32 cellular contexts compared by ENCODE assay signal in the genomic region with DNA sequence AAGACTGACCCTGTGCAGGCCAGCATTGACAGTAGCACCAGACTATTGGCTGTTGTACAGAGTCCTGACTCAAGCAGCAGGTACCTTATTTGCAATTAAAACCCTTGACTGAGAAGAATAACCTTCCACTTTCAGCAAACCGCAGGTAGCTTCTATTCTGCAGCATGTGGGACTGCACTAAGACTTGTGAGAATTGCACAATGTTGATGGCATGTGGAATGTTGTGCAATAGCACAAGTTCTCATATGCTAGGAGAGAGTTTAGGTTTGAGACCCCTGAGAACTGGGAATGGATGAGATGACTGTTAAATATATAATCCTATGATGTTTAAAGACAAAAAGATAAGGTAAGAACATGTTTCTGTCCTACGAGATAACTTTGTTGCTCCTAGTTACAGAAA.
DNase-seq lines count a peak whose midpoint lies in the region; ATAC-seq, FAIRE-seq and TF ChIP-seq lines count a peak whose summit lies in the region.
"Had no signal": no experiment of that assay in that cellular context is flagged by ENCODE, and none has a peak within 500 bp of the region (broad histone marks: within the 10 kb centered on the region; RNA-seq: fewer than 3 reads in every experiment).

No MANE protein-coding gene starts in this region.

- H3K79me2 ChIP-seq in HepG2 (ENCODE audit: insufficient read depth, low read length), result no peaks in the 10 kb centered on the region

- DNase-seq in AG10803 (ENCODE audit: low read depth), result peak; percentile 51
- peak; percentile 43 for DNase-seq in MV-4-11 (lab: John Stamatoyannopoulos, UW)
- peak; percentile 45 for DNase-seq in choroid plexus epithelial cell (ENCODE audit: low read depth)
- peak; percentile 13 for DNase-seq in HepG2 (ENCODE audit: low spot score)
- no peak for DNase-seq in COLO829 (ENCODE audit: low spot score)
- no peak for DNase-seq in activated T-cell treated with anti-CD3 and anti-CD28 coated beads, Interleukin-2, amount 50 U/mL, for 72 hours
- DNase-seq in GM19238 (ENCODE audit: insufficient read length, low spot score), result no peak
- DNase-seq: activated CD4-positive, alpha-beta T cell treated with anti-CD3 and anti-CD28 coated beads, Interleukin-2, amount 50 U/mL, for 4 hours; activated CD4-positive, CD25-positive, alpha-beta regulatory T cell; activated CD8-positive, alpha-beta memory T cell treated with anti-CD3 and anti-CD28 coated beads, Interleukin-2, amount 50 U/mL, for 4 hours; BE2C; COR-L47; dorsolateral prefrontal cortex; foreskin melanocyte; hippocampal formation; immature natural killer cell; KBM-7; naive thymus-derived CD4-positive, alpha-beta T cell; NCI-H1048; NCI-H187; nucleus accumbens; SHP77; stimulated activated CD4-positive, alpha-beta T cell treated with anti-CD3 and anti-CD28 coated beads, Interleukin-2, amount 100 ng/mL, for 48 hours; SW 1271; uterus had no signal

- H3K4me3 Mint-ChIP-seq in activated T-cell treated with anti-CD3 and anti-CD28 coated beads, Interleukin-2, amount 50 U/mL, for 72 hours, result no peak overlapping the region
- H3K4me3 Mint-ChIP-seq: activated naive CD8-positive, alpha-beta T cell; immature natural killer cell; mesothelial cell of epicardium; naive thymus-derived CD4-positive, alpha-beta T cell; stimulated activated memory B cell treated with anti-CD40 and anti-IgM and Interleukin-4, amounts not matched to agents 10 μg/mL and 1 μg/mL and 100 μg/mL, for 72 hours had no signal

- CTCF ChIA-PET in HepG2 (lab: Yijun Ruan, JAX; ENCODE audit: low intra/inter-chr PET ratio, low total read pairs), result no interaction called here

- no peaks in the 10 kb centered on the region for H4K20me1 ChIP-seq in HepG2 (ENCODE audit: insufficient read depth, low read length)

- TF ChIP-seq RAD21 in HepG2 (CRISPR knock-in tag; IDR thresholded peaks at IDR 0.05), result no peak

- no peak overlapping the region for H3K27ac Mint-ChIP-seq in activated T-cell treated with anti-CD3 and anti-CD28 coated beads, Interleukin-2, amount 50 U/mL, for 72 hours
- H3K27ac Mint-ChIP-seq: activated naive CD8-positive, alpha-beta T cell; immature natural killer cell; mesothelial cell of epicardium; naive thymus-derived CD4-positive, alpha-beta T cell; stimulated activated memory B cell treated with anti-CD40 and anti-IgM and Interleukin-4, amounts not matched to agents 10 μg/mL and 1 μg/mL and 100 μg/mL, for 72 hours had no signal

- intact Hi-C loops in HepG2 (cut with micrococcal nuclease; ENCODE audit: unreplicated experiment), result no loop called here

- POLR2A ChIA-PET in HepG2 (lab: Yijun Ruan, JAX), result no interaction called here

- ATAC-seq in HepG2 (peak; percentile 73), HG03520 (IDR thresholded peaks at IDR 0.05; ENCODE audit: unreplicated experiment) (no peak)
- ATAC-seq in activated T-cell treated with anti-CD3 and anti-CD28 coated beads, Interleukin-2, amount 50 U/mL, for 72 hours (replicated peaks in 1 of 2), result no peak
- ATAC-seq: left lobe of liver; naive thymus-derived CD4-positive, alpha-beta T cell; stimulated activated memory B cell treated with anti-CD40 and anti-IgM and Interleukin-4, amounts not matched to agents 10 μg/mL and 1 μg/mL and 100 μg/mL, for 72 hours had no signal

- H3K27me3 Mint-ChIP-seq in activated T-cell treated with anti-CD3 and anti-CD28 coated beads, Interleukin-2, amount 50 U/mL, for 72 hours (ENCODE audit: low read depth), result no peaks in the 10 kb centered on the region
- H3K27me3 Mint-ChIP-seq: activated naive CD8-positive, alpha-beta T cell; stimulated activated memory B cell treated with anti-CD40 and anti-IgM and Interleukin-4, amounts not matched to agents 10 μg/mL and 1 μg/mL and 100 μg/mL, for 72 hours had no signal

- H3K36me3 Mint-ChIP-seq in activated T-cell treated with anti-CD3 and anti-CD28 coated beads, Interleukin-2, amount 50 U/mL, for 72 hours (ENCODE audit: insufficient read depth in 2 of 2), result no peaks in the 10 kb centered on the region
- H3K36me3 Mint-ChIP-seq: activated naive CD8-positive, alpha-beta T cell; immature natural killer cell; mesothelial cell of epicardium; stimulated activated memory B cell treated with anti-CD40 and anti-IgM and Interleukin-4, amounts not matched to agents 10 μg/mL and 1 μg/mL and 100 μg/mL, for 72 hours had no signal

- no peaks in the 10 kb centered on the region for H3K27me3 ChIP-seq in HepG2 (ENCODE audit: control insufficient read depth in 1 of 2, insufficient read depth in 2 of 2, low read length in 2 of 2)
- H3K27me3 ChIP-seq: BE2C, dorsolateral prefrontal cortex, suprapubic skin, uterus had no signal

- no peak for TF ChIP-seq POLR2A in HepG2 (IDR thresholded peaks at IDR 0.05; ENCODE audit: insufficient read depth in 1 of 2, low read depth in 2 of 2, low read length in 2 of 2)

- TF ChIP-seq EP300 in HepG2 (IDR thresholded peaks at IDR 0.05; ENCODE audit: low read depth in 2 of 2, low read length in 2 of 2), result peak in 1 of 2 experiments; percentile 64; a peak in 1 of 4 replicates
- TF ChIP-seq EP300 in HepG2 (CRISPR knock-in tag; IDR thresholded peaks at IDR 0.05; ENCODE audit: borderline replicate concordance), result no peak

- peak; percentile 89 for FAIRE-seq in HepG2 (lab: Jason Lieb, UNC)
- FAIRE-seq: A204.1 had no signal

- in situ Hi-C loops in HepG2 (cut with HindIII; ENCODE audit: extremely low pct_ligation_motif_present, low pct_unique_long_range_greater_than_20kb), result no loop called here

- no peak for TF ChIP-seq CTCF in AG10803 (conservative IDR thresholded peaks at IDR 0.05; ENCODE audit: low read length)
- no peak for TF ChIP-seq CTCF in choroid plexus epithelial cell (conservative IDR thresholded peaks at IDR 0.05; ENCODE audit: low read depth, low read length)
- no peak for TF ChIP-seq CTCF in HepG2 (CRISPR knock-in tag; IDR thresholded peaks at IDR 0.05)

- H3K9ac ChIP-seq in HepG2 (ENCODE audit: insufficient read depth, low read depth, low read length), result no peak overlapping the region

- no peaks in the 10 kb centered on the region for H3K9me3 ChIP-seq in HepG2 (ENCODE audit: low read length)
- H3K9me3 ChIP-seq: BE2C, suprapubic skin, uterus had no signal

- H3K4me3 ChIP-seq in AG10803 (ENCODE audit: low read length), result no peak overlapping the region
- no peak overlapping the region for H3K4me3 ChIP-seq in choroid plexus epithelial cell (ENCODE audit: low read depth, low read length)
- no peak overlapping the region for H3K4me3 ChIP-seq in HepG2 (replicated peaks in 1 of 3; ENCODE audit: insufficient read depth in 1 of 3, low read depth in 2 of 3, low read length in 3 of 3)
- H3K4me3 ChIP-seq: dorsolateral prefrontal cortex, suprapubic skin, uterus had no signal

- no peak overlapping the region for H3K4me2 ChIP-seq in HepG2 (ENCODE audit: low read depth, low read length)

- H3K27ac ChIP-seq in HepG2 (ENCODE audit: extremely low read length, insufficient read depth, low read length), result no peak overlapping the region
- H3K27ac ChIP-seq: dorsolateral prefrontal cortex, suprapubic skin, uterus had no signal

- H2AFZ ChIP-seq in HepG2 (ENCODE audit: low read length), result no peak overlapping the region

- no peaks in the 10 kb centered on the region for H3K4me1 Mint-ChIP-seq in activated T-cell treated with anti-CD3 and anti-CD28 coated beads, Interleukin-2, amount 50 U/mL, for 72 hours (ENCODE audit: low read depth)
- H3K4me1 Mint-ChIP-seq: immature natural killer cell; naive thymus-derived CD4-positive, alpha-beta T cell; stimulated activated memory B cell treated with anti-CD40 and anti-IgM and Interleukin-4, amounts not matched to agents 10 μg/mL and 1 μg/mL and 100 μg/mL, for 72 hours had no signal

- no peaks in the 10 kb centered on the region for H3K36me3 ChIP-seq in HepG2 (replicated peaks in 1 of 2; ENCODE audit: control insufficient read depth in 1 of 2, insufficient read depth in 2 of 2, low read length in 2 of 2)
- H3K36me3 ChIP-seq: BE2C, suprapubic skin, uterus had no signal

- 11% methylated on average over 2 of the region's 2 CpGs for WGBS in HepG2 (ENCODE audit: low lambda C conversion rate)

- no peaks in the 10 kb centered on the region for H3K4me1 ChIP-seq in HepG2 (ENCODE audit: insufficient read depth, low read length)
- H3K4me1 ChIP-seq: BE2C, suprapubic skin, uterus had no signal

- H3K9me3 Mint-ChIP-seq in activated T-cell treated with anti-CD3 and anti-CD28 coated beads, Interleukin-2, amount 50 U/mL, for 72 hours, result peaks cover 4 to 6% of the 10 kb centered on the region in 2 donors
- H3K9me3 Mint-ChIP-seq: stimulated activated memory B cell treated with anti-CD40 and anti-IgM and Interleukin-4, amounts not matched to agents 10 μg/mL and 1 μg/mL and 100 μg/mL, for 72 hours had no signal

- no TSS peak for BruUV-seq in HepG2 (replicated peaks; lab: Mats Ljungman, UMichigan)

TF ChIP-seq in HepG2, 621 proteins besides CTCF, POLR2A, EP300 and RAD21:
- peak; percentile 95 for TF ChIP-seq CEBPG (CRISPR knock-in tag; IDR thresholded peaks at IDR 0.05)
- peak; percentile 99 for TF ChIP-seq CEBPB (IDR thresholded peaks at IDR 0.05; ENCODE audit: borderline replicate concordance, low read depth, low read length)
- peak; percentile 92 for TF ChIP-seq TBL1XR1 (IDR thresholded peaks at IDR 0.05; ENCODE audit: borderline replicate concordance, low read length, partially characterized antibody)
- no peak for TF ChIP-seq ZNF724P (CRISPR knock-in tag; IDR thresholded peaks at IDR 0.05; ENCODE audit: borderline replicate concordance)

Comparison
In these comparisons a context has a peak if more than half of its experiments do, and no peak if none do; other contexts are left out.
1. DNase-seq: peak in AG10803 (single experiment), MV-4-11 (single experiment), choroid plexus epithelial cell (single experiment) and HepG2 (single experiment); none in COLO829 (single experiment), activated T-cell treated with anti-CD3 and anti-CD28 coated beads, Interleukin-2, amount 50 U/mL, for 72 hours (0 of 2) and GM19238 (single experiment).